Comparison of ENCODE assay signal across 9 cellular contexts in genomic region chr20:32285082-32285620, GRCh38. TPM values are rescaled to one million over a fixed set of nuclear protein-coding genes. Genes with fewer than 3 reads are reported as not detected.
DNase-seq lines count a peak whose midpoint lies in the region; ATAC-seq and TF ChIP-seq lines count a peak whose summit lies in the region.
"Had no signal": no experiment of that assay in that cellular context is flagged by ENCODE, and none has a peak within 500 bp of the region (broad histone marks: within the 10 kb centered on the region; RNA-seq: fewer than 3 reads in every experiment).

No MANE protein-coding gene starts in this region.

- peak overlapping the region; percentile 64 for H3K4me3 Mint-ChIP-seq in activated T-cell treated with anti-CD3 and anti-CD28 coated beads, Interleukin-2, amount 50 U/mL, for 4 hours
- H3K4me3 Mint-ChIP-seq in activated CD8-positive, alpha-beta T cell treated with anti-CD3 and anti-CD28 coated beads, Interleukin-2, amount 10 ng/mL, durations not matched to agents 7 days and 5 days: no peak overlapping the region

- CTCF ChIA-PET in activated CD8-positive, alpha-beta T cell treated with anti-CD3 and anti-CD28 coated beads, Interleukin-2, amount 10 ng/mL, durations not matched to agents 7 days and 5 days (lab: Charles Lee): interaction anchor here (0.9 to 1.9 kb wide), 8 partner anchors 8 to 95 kb away, joined by 3 to 5 read pairs (median 3); partner anchors contain the start of gene ASXL1

- H3K27ac ChIP-seq in GM23248 (peak overlapping the region; percentile 44), spleen (peak overlapping the region; percentile 39 to 87 (median 78))

- H3K79me2 ChIP-seq in GM23248 (ENCODE audit: insufficient read depth): peaks cover 87% of the 10 kb centered on the region

- DNase-seq in activated T-cell treated with anti-CD3 and anti-CD28 coated beads, Interleukin-2, amount 50 U/mL, for 4 hours: no peak
- DNase-seq in activated T-cell treated with anti-CD3 and anti-CD28 coated beads, Interleukin-2, amount 50 U/mL, for 48 hours: no peak
- DNase-seq in GM23248 (no peak), spleen (no peak), retina (no peak), ecto neural progenitor cell (ENCODE audit: low spot score) (no peak)
- no peak for DNase-seq in activated CD8-positive, alpha-beta T cell treated with anti-CD3 and anti-CD28 coated beads, Interleukin-2, amount 10 ng/mL, durations not matched to agents 7 days and 5 days
- DNase-seq: MV-4-11 had no signal

- H3K36me3 ChIP-seq in GM23248 (ENCODE audit: low read depth): no peaks in the 10 kb centered on the region
- H3K36me3 ChIP-seq in spleen: peaks cover 0 to 22% (median 0%) of the 10 kb centered on the region in 6 donors

- no peak overlapping the region for H3K4me3 ChIP-seq in GM23248
- H3K4me3 ChIP-seq in spleen: peak overlapping the region in 1 of 8 donors; percentile 35

- in situ Hi-C loops in GM23248 (cut with MboI): no loop called here

- TF ChIP-seq POLR2A in spleen (IDR thresholded peaks at IDR 0.05): no peak

- no peaks in the 10 kb centered on the region for H3K27me3 Mint-ChIP-seq in activated T-cell treated with anti-CD3 and anti-CD28 coated beads, Interleukin-2, amount 50 U/mL, for 4 hours (ENCODE audit: low read depth)
- no peaks in the 10 kb centered on the region for H3K27me3 Mint-ChIP-seq in activated CD8-positive, alpha-beta T cell treated with anti-CD3 and anti-CD28 coated beads, Interleukin-2, amount 10 ng/mL, durations not matched to agents 7 days and 5 days (ENCODE audit: low read depth)

- no peak overlapping the region for H3K4me2 ChIP-seq in GM23248 (ENCODE audit: unreplicated experiment)

- H3K9me2 ChIP-seq in GM23248 (ENCODE audit: insufficient read depth): no peaks in the 10 kb centered on the region

- no peaks in the 10 kb centered on the region for H3K9me3 Mint-ChIP-seq in activated T-cell treated with anti-CD3 and anti-CD28 coated beads, Interleukin-2, amount 50 U/mL, for 4 hours
- H3K9me3 Mint-ChIP-seq in activated CD8-positive, alpha-beta T cell treated with anti-CD3 and anti-CD28 coated beads, Interleukin-2, amount 10 ng/mL, durations not matched to agents 7 days and 5 days (ENCODE audit: insufficient read depth): no peaks in the 10 kb centered on the region

- no peaks in the 10 kb centered on the region for H3K27me3 ChIP-seq in GM23248 (replicated peaks; ENCODE audit: insufficient read depth)
- H3K27me3 ChIP-seq in spleen (replicated peaks in 1 of 7): no peaks in the 10 kb centered on the region

- POLR2A ChIA-PET in activated CD8-positive, alpha-beta T cell treated with anti-CD3 and anti-CD28 coated beads, Interleukin-2, amount 10 ng/mL, durations not matched to agents 7 days and 5 days (lab: Charles Lee): interaction anchor here (0.5 to 1.9 kb wide), 5 partner anchors 8 to 74 kb away, joined by 4 to 7 read pairs (median 4); partner anchors contain the start of genes ASXL1 and KIF3B

- ATAC-seq in activated T-cell treated with anti-CD3 and anti-CD28 coated beads, Interleukin-2, amount 50 U/mL, for 4 hours: peak; percentile 47 to 52
- peak; percentile 16 for ATAC-seq in activated CD8-positive, alpha-beta T cell treated with anti-CD3 and anti-CD28 coated beads, Interleukin-2, amount 10 ng/mL, durations not matched to agents 7 days and 5 days
- no peak for ATAC-seq in HG02763 (IDR thresholded peaks at IDR 0.05; ENCODE audit: unreplicated experiment)

- no peak for TF ChIP-seq CTCF in spleen (IDR thresholded peaks at IDR 0.05 in 8 of 11, conservative IDR thresholded peaks at IDR 0.05 in 3 of 11)

- intact Hi-C loops in spleen (cut with DNase I; ENCODE audit: low total_unique reads): no loop called here

- peaks cover 17% of the 10 kb centered on the region for H3F3A ChIP-seq in GM23248 (ENCODE audit: insufficient read depth)

- H3K4me1 Mint-ChIP-seq in activated T-cell treated with anti-CD3 and anti-CD28 coated beads, Interleukin-2, amount 50 U/mL, for 4 hours (ENCODE audit: low read depth): peaks cover 65% of the 10 kb centered on the region
- peaks cover 35% of the 10 kb centered on the region for H3K4me1 Mint-ChIP-seq in activated CD8-positive, alpha-beta T cell treated with anti-CD3 and anti-CD28 coated beads, Interleukin-2, amount 10 ng/mL, durations not matched to agents 7 days and 5 days (ENCODE audit: low read depth)

- no peak overlapping the region for H2AFZ ChIP-seq in GM23248

- WGBS in GM23248 (ENCODE audit: low coverage in 1 of 2, low lambda C conversion rate in 2 of 2, missing lambda C conversion rate in 2 of 2), 2 experiments: 97 to 99% methylated on average over 3 of the region's 3 CpGs
- WGBS in spleen, 5 donors: 50 to 72% (median 64%) methylated on average over 3 of the region's 3 CpGs

- H3K9me3 ChIP-seq in GM23248 (ENCODE audit: low read depth) (no peaks in the 10 kb centered on the region), spleen (no peaks in the 10 kb centered on the region)

- H3K4me1 ChIP-seq in GM23248 (ENCODE audit: insufficient read depth) (peaks cover 13% of the 10 kb centered on the region), spleen (peaks cover 26 to 96% (median 54%) of the 10 kb centered on the region in 6 donors)

- peaks cover 31% of the 10 kb centered on the region for H3K36me3 Mint-ChIP-seq in activated T-cell treated with anti-CD3 and anti-CD28 coated beads, Interleukin-2, amount 50 U/mL, for 4 hours (ENCODE audit: insufficient read depth)
- peaks cover 13% of the 10 kb centered on the region for H3K36me3 Mint-ChIP-seq in activated CD8-positive, alpha-beta T cell treated with anti-CD3 and anti-CD28 coated beads, Interleukin-2, amount 10 ng/mL, durations not matched to agents 7 days and 5 days (ENCODE audit: low read depth)

- H3K27ac Mint-ChIP-seq in activated CD8-positive, alpha-beta T cell treated with anti-CD3 and anti-CD28 coated beads, Interleukin-2, amount 10 ng/mL, durations not matched to agents 7 days and 5 days: peak overlapping the region; percentile 56

- H3K9ac ChIP-seq in GM23248: no peak overlapping the region

- H4K20me1 ChIP-seq in GM23248 (ENCODE audit: insufficient read depth): peaks cover 11% of the 10 kb centered on the region; the same call in 1 of the 2 replicates

RNA-seq across cellular contexts. Expression of gene KIF3B, which starts 7.7 kb away (rescaled TPM):
- total RNA-seq in activated T-cell treated with anti-CD3 and anti-CD28 coated beads, Interleukin-2, amount 50 U/mL, for 4 hours: 10 to 100 TPM; 69.3 to 90.4 (median 78.9) TPM
- total RNA-seq in GM23248 (2014; rRNA removed; shearing (Covaris generic)): 25.9 and 28.3 TPM in 2 replicates
- polyA plus RNA-seq in GM23248 (2016; fragmentation: Nextera tagmentation; extraction: Ambion mirVana) (8.4 and 8.8 TPM in 2 replicates), spleen (1 to 10 TPM; 3.8 to 7.3 (median 4.7) TPM)
- total RNA-seq in activated CD8-positive, alpha-beta T cell treated with anti-CD3 and anti-CD28 coated beads, Interleukin-2, amount 10 ng/mL, durations not matched to agents 7 days and 5 days: 10 to 100 TPM; 15.1 to 16.0 TPM
- total RNA-seq in spleen: 10 to 100 TPM; 19.2 to 25.9 (median 23.9) TPM
